ENCODE assay signal across 8 cellular contexts in genomic region chr1:112466078-112466660, GRCh38. TPM values are rescaled to one million over a fixed set of nuclear protein-coding genes. Genes with fewer than 3 reads are reported as not detected.
DNase-seq lines count a peak whose midpoint lies in the region; ATAC-seq and TF ChIP-seq lines count a peak whose summit lies in the region.

No MANE protein-coding gene starts in this region.

- ATAC-seq in stimulated activated naive CD8-positive, alpha-beta T cell treated with anti-CD3 and anti-CD28 coated beads, Interleukin-15, Interleukin-2, amounts not matched to agents 100 U/mL and 50 U/mL, for 24 hours = peak; percentile 89

- TF ChIP-seq CTCF in LNCAP (IDR thresholded peaks at IDR 0.05) = peak; percentile 80
- peak; percentile 75 for TF ChIP-seq CTCF in nephron progenitor cell (IDR thresholded peaks at IDR 0.05)

- H3K4me3 Mint-ChIP-seq in activated T-helper 2 cell treated with anti-CD3 and anti-CD28 coated beads, Interferon-gamma antibody, Interleukin-2, Interleukin-4, amounts not matched to agents 10 μg/mL and 5 μg/mL and 100 μg/mL, durations not matched to agents 14 hours and 24 hours and 36 hours (ENCODE audit: low read depth) = peak overlapping the region; percentile 77
- H3K4me3 Mint-ChIP-seq in nephron progenitor cell = peak overlapping the region; percentile 63

- no peaks in the 10 kb centered on the region for H3K36me3 Mint-ChIP-seq in activated T-helper 2 cell treated with anti-CD3 and anti-CD28 coated beads, Interferon-gamma antibody, Interleukin-2, Interleukin-4, amounts not matched to agents 10 μg/mL and 5 μg/mL and 100 μg/mL, durations not matched to agents 14 hours and 24 hours and 36 hours (ENCODE audit: low read depth)
- peaks cover 4% of the 10 kb centered on the region for H3K36me3 Mint-ChIP-seq in nephron progenitor cell (ENCODE audit: low read depth)

- peak; percentile 94 for DNase-seq in EL
- peak; percentile 16 for DNase-seq in GOT3 (lab: John Stamatoyannopoulos, UW)
- peak; percentile 89 for DNase-seq in RPMI8226
- peak; percentile 79 for DNase-seq in activated T-helper 2 cell treated with anti-CD3 and anti-CD28 coated beads, Interferon-gamma antibody, Interleukin-2, Interleukin-4, amounts not matched to agents 10 μg/mL and 5 μg/mL and 100 μg/mL, durations not matched to agents 14 hours and 24 hours and 36 hours (ENCODE audit: low spot score)
- DNase-seq in fibroblast of peridontal ligament (ENCODE audit: extremely low read depth) = peak; percentile 96
- DNase-seq in nephron progenitor cell = peak; percentile 94
- DNase-seq in stimulated activated naive CD8-positive, alpha-beta T cell treated with anti-CD3 and anti-CD28 coated beads, Interleukin-15, Interleukin-2, amounts not matched to agents 100 U/mL and 50 U/mL, for 24 hours = peak; percentile 92

- peaks cover 13% of the 10 kb centered on the region for H3K4me1 Mint-ChIP-seq in activated T-helper 2 cell treated with anti-CD3 and anti-CD28 coated beads, Interferon-gamma antibody, Interleukin-2, Interleukin-4, amounts not matched to agents 10 μg/mL and 5 μg/mL and 100 μg/mL, durations not matched to agents 14 hours and 24 hours and 36 hours (ENCODE audit: low read depth)
- peaks cover 25% of the 10 kb centered on the region for H3K4me1 Mint-ChIP-seq in nephron progenitor cell

- intact Hi-C loops in activated T-helper 2 cell treated with anti-CD3 and anti-CD28 coated beads, Interferon-gamma antibody, Interleukin-2, Interleukin-4, amounts not matched to agents 10 μg/mL and 5 μg/mL and 100 μg/mL, durations not matched to agents 14 hours and 24 hours and 36 hours (cut with micrococcal nuclease) = loop anchor here (1.0 to 10.0 kb wide), 3 partner anchors 75 to 241 kb away; partner anchors contain the start of genes CAPZA1, RHOC and ST7L

- no peaks in the 10 kb centered on the region for H3K9me3 Mint-ChIP-seq in activated T-helper 2 cell treated with anti-CD3 and anti-CD28 coated beads, Interferon-gamma antibody, Interleukin-2, Interleukin-4, amounts not matched to agents 10 μg/mL and 5 μg/mL and 100 μg/mL, durations not matched to agents 14 hours and 24 hours and 36 hours
- H3K9me3 Mint-ChIP-seq in nephron progenitor cell = no peaks in the 10 kb centered on the region

- no peak overlapping the region for H3K27ac Mint-ChIP-seq in activated T-helper 2 cell treated with anti-CD3 and anti-CD28 coated beads, Interferon-gamma antibody, Interleukin-2, Interleukin-4, amounts not matched to agents 10 μg/mL and 5 μg/mL and 100 μg/mL, durations not matched to agents 14 hours and 24 hours and 36 hours
- H3K27ac Mint-ChIP-seq in nephron progenitor cell = no peak overlapping the region

- H3K27me3 Mint-ChIP-seq in activated T-helper 2 cell treated with anti-CD3 and anti-CD28 coated beads, Interferon-gamma antibody, Interleukin-2, Interleukin-4, amounts not matched to agents 10 μg/mL and 5 μg/mL and 100 μg/mL, durations not matched to agents 14 hours and 24 hours and 36 hours (ENCODE audit: low read depth) = peaks cover 26% of the 10 kb centered on the region
- peaks cover 12% of the 10 kb centered on the region for H3K27me3 Mint-ChIP-seq in nephron progenitor cell (ENCODE audit: low read depth, poor library complexity)

RNA-seq across cellular contexts. Expression of gene WNT2B, which starts 42.6 kb away (rescaled TPM):
- 0.16 TPM in 1 of 2 replicates, not detected in the other for total RNA-seq in activated T-helper 2 cell treated with anti-CD3 and anti-CD28 coated beads, Interferon-gamma antibody, Interleukin-2, Interleukin-4, amounts not matched to agents 10 μg/mL and 5 μg/mL and 100 μg/mL, durations not matched to agents 14 hours and 24 hours and 36 hours

Comparison
In these comparisons a context has a peak if more than half of its experiments do, and no peak if none do; other contexts are left out.
1. Peak in every context shown above with its lines: DNase-seq and ATAC-seq.
2. DNase-seq: peak in every context shown above with its lines; median percentile 96 in fibroblast of peridontal ligament; 94 in EL; 94 in nephron progenitor cell; 92 in stimulated activated naive CD8-positive, alpha-beta T cell treated with anti-CD3 and anti-CD28 coated beads, Interleukin-15, Interleukin-2, amounts not matched to agents 100 U/mL and 50 U/mL, for 24 hours; 89 in RPMI8226; 79 in activated T-helper 2 cell treated with anti-CD3 and anti-CD28 coated beads, Interferon-gamma antibody, Interleukin-2, Interleukin-4, amounts not matched to agents 10 μg/mL and 5 μg/mL and 100 μg/mL, durations not matched to agents 14 hours and 24 hours and 36 hours; 16 in GOT3.